In the genomic region with DNA sequence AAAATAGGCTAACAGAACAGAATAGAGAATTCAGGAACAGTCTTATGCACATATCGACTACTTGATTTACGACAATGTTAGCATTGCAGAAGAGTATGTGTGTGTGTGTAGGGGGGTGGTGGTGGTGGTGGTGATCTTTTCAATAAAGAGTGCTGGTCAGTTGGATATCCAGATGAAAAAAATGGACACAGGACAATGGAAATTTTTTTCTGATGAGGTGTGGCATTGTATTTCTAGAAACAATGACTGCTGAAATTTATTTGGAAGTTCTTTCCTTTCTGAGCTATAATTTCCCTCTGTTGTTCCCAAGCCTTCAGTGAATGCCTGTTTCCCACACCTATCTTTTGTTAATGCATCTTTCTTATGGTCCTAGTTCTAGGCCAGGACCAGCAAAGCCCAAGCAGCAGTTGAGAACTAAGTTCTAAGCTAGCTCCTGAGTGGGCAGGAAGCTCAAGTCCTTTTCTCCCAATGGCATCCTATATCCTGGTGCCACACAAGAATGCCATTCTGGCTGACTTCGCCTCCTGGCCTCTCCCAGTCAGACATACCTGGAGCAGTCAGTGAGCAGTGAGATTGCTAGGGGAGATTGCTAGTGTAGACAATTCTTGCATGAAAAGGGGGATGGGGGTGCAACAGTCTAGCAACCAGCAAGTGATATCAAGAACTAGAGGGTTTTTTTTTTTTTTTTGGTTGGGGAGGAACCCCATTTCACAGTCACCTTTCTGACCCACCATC, we compare ENCODE assay signal across 14 cellular contexts. TPM values are rescaled to one million over a fixed set of nuclear protein-coding genes. Genes with fewer than 3 reads are reported as not detected.
DNase-seq lines count a peak whose midpoint lies in the region; ATAC-seq and TF ChIP-seq lines count a peak whose summit lies in the region.
"Had no signal": no experiment of that assay in that cellular context is flagged by ENCODE, and none has a peak within 500 bp of the region (broad histone marks: within the 10 kb centered on the region; RNA-seq: fewer than 3 reads in every experiment).

No MANE protein-coding gene starts in this region.

- no peaks in the 10 kb centered on the region for H3K36me3 ChIP-seq in CD4-positive, alpha-beta memory T cell (ENCODE audit: insufficient read depth, low read length)
- H3K36me3 ChIP-seq in HEK293 (ENCODE audit: control insufficient read depth in 2 of 2, insufficient read depth in 1 of 2, low read length in 2 of 2) = no peaks in the 10 kb centered on the region
- H3K36me3 ChIP-seq: gastrocnemius medialis had no signal

- H3K27ac Mint-ChIP-seq in CD4-positive, alpha-beta memory T cell = peak overlapping the region in 2 of 7 donors; percentile 29 to 52
- no peak overlapping the region for H3K27ac Mint-ChIP-seq in activated T-helper 2 cell treated with anti-CD3 and anti-CD28 coated beads, Interferon-gamma antibody, Interleukin-2, Interleukin-4, amounts not matched to agents 10 μg/mL and 5 μg/mL and 100 μg/mL, durations not matched to agents 14 hours and 24 hours and 36 hours
- H3K27ac Mint-ChIP-seq in naive B cell = no peak overlapping the region

- H3K9me3 Mint-ChIP-seq in CD4-positive, alpha-beta memory T cell = peaks cover 3 to 28% (median 15%) of the 10 kb centered on the region in 8 donors
- peaks cover 36% of the 10 kb centered on the region for H3K9me3 Mint-ChIP-seq in activated T-helper 2 cell treated with anti-CD3 and anti-CD28 coated beads, Interferon-gamma antibody, Interleukin-2, Interleukin-4, amounts not matched to agents 10 μg/mL and 5 μg/mL and 100 μg/mL, durations not matched to agents 14 hours and 24 hours and 36 hours
- peaks cover 6 to 38% (median 21%) of the 10 kb centered on the region in 7 donors for H3K9me3 Mint-ChIP-seq in naive B cell

- POLR2A ChIA-PET in CD4-positive, alpha-beta memory T cell (lab: Charles Lee; ENCODE audit: partially characterized antibody) = no interaction called here
- POLR2A ChIA-PET in HEK293 (lab: Yijun Ruan, JAX) = no interaction called here

- H3K4me1 ChIP-seq in CD4-positive, alpha-beta memory T cell (ENCODE audit: insufficient read depth, low read length) = peaks cover 34% of the 10 kb centered on the region
- no peaks in the 10 kb centered on the region; the same call in 1 of the 2 replicates for H3K4me1 ChIP-seq in HEK293 (ENCODE audit: control insufficient read depth, insufficient read depth, low read length)
- H3K4me1 ChIP-seq: gastrocnemius medialis had no signal

- DNase-seq in CD4-positive, alpha-beta memory T cell = no peak
- no peak for DNase-seq in activated T-helper 2 cell treated with anti-CD3 and anti-CD28 coated beads, Interferon-gamma antibody, Interleukin-2, Interleukin-4, amounts not matched to agents 10 μg/mL and 5 μg/mL and 100 μg/mL, durations not matched to agents 14 hours and 24 hours and 36 hours (ENCODE audit: low spot score)
- DNase-seq in naive B cell (no peak), hypothalamus (lab: John Stamatoyannopoulos, UW) (no peak), NCI-H1436 treated with DMSO at 0.1 percent for 48 hours (lab: John Stamatoyannopoulos, UW) (no peak)
- DNase-seq: anterior cingulate cortex, C1 segment of cervical spinal cord, gastrocnemius medialis, GF-D8, NCI-H1092 treated with DMSO at 0.1 percent for 48 hours, NCI-H446 had no signal

- CTCF ChIA-PET in CD4-positive, alpha-beta memory T cell (lab: Charles Lee; ENCODE audit: partially characterized antibody) = no interaction called here
- CTCF ChIA-PET in HEK293 (lab: Yijun Ruan, JAX) = interaction anchor here (1.1 kb wide), 1 partner anchor 15 kb away, joined by 3 read pairs; no protein-coding TSS in a partner anchor

- TF ChIP-seq CTCF in HEK293 (tag by site-specific recombination; IDR thresholded peaks at IDR 0.05) = no peak

- peaks cover 5 to 6% of the 10 kb centered on the region in 2 donors for H3K36me3 Mint-ChIP-seq in CD4-positive, alpha-beta memory T cell
- peaks cover 22% of the 10 kb centered on the region for H3K36me3 Mint-ChIP-seq in activated T-helper 2 cell treated with anti-CD3 and anti-CD28 coated beads, Interferon-gamma antibody, Interleukin-2, Interleukin-4, amounts not matched to agents 10 μg/mL and 5 μg/mL and 100 μg/mL, durations not matched to agents 14 hours and 24 hours and 36 hours (ENCODE audit: low read depth)
- peaks cover 7 to 11% of the 10 kb centered on the region in 2 donors for H3K36me3 Mint-ChIP-seq in naive B cell

- H3K27me3 ChIP-seq in CD4-positive, alpha-beta memory T cell (ENCODE audit: insufficient read depth, low read length) = peaks cover 16% of the 10 kb centered on the region

- peaks cover 29 to 32% of the 10 kb centered on the region in 2 donors for H3K27me3 Mint-ChIP-seq in CD4-positive, alpha-beta memory T cell
- peaks cover 43% of the 10 kb centered on the region for H3K27me3 Mint-ChIP-seq in activated T-helper 2 cell treated with anti-CD3 and anti-CD28 coated beads, Interferon-gamma antibody, Interleukin-2, Interleukin-4, amounts not matched to agents 10 μg/mL and 5 μg/mL and 100 μg/mL, durations not matched to agents 14 hours and 24 hours and 36 hours (ENCODE audit: low read depth)
- peaks cover 51 to 89% (median 52%) of the 10 kb centered on the region in 3 donors for H3K27me3 Mint-ChIP-seq in naive B cell

- ATAC-seq in naive B cell (ENCODE audit: low read depth in 2 of 2) = no peak
- ATAC-seq in GM21717 (IDR thresholded peaks at IDR 0.05; ENCODE audit: unreplicated experiment) = no peak
- ATAC-seq: gastrocnemius medialis, sciatic nerve had no signal

- intact Hi-C loops in CD4-positive, alpha-beta memory T cell (cut with micrococcal nuclease) = loop anchor here (10.0 kb wide), 1 partner anchor 51 kb away; no protein-coding TSS in a partner anchor
- intact Hi-C loops in activated T-helper 2 cell treated with anti-CD3 and anti-CD28 coated beads, Interferon-gamma antibody, Interleukin-2, Interleukin-4, amounts not matched to agents 10 μg/mL and 5 μg/mL and 100 μg/mL, durations not matched to agents 14 hours and 24 hours and 36 hours (cut with micrococcal nuclease) = no loop called here

- H3K4me1 Mint-ChIP-seq in CD4-positive, alpha-beta memory T cell = peaks cover 8 to 23% (median 20%) of the 10 kb centered on the region in 4 donors
- H3K4me1 Mint-ChIP-seq in activated T-helper 2 cell treated with anti-CD3 and anti-CD28 coated beads, Interferon-gamma antibody, Interleukin-2, Interleukin-4, amounts not matched to agents 10 μg/mL and 5 μg/mL and 100 μg/mL, durations not matched to agents 14 hours and 24 hours and 36 hours (ENCODE audit: low read depth) = peaks cover 29% of the 10 kb centered on the region
- peaks cover 13 to 25% (median 13%) of the 10 kb centered on the region in 3 donors for H3K4me1 Mint-ChIP-seq in naive B cell

- H3K27ac ChIP-seq in CD4-positive, alpha-beta memory T cell (ENCODE audit: low read depth, low read length) = no peak overlapping the region
- no peak overlapping the region for H3K27ac ChIP-seq in HEK293 (ENCODE audit: extremely low read depth, low read depth, low read length)
- H3K27ac ChIP-seq: gastrocnemius medialis had no signal

- peak overlapping the region; percentile 56 to 77 (median 72) for H3K4me3 Mint-ChIP-seq in CD4-positive, alpha-beta memory T cell
- H3K4me3 Mint-ChIP-seq in activated T-helper 2 cell treated with anti-CD3 and anti-CD28 coated beads, Interferon-gamma antibody, Interleukin-2, Interleukin-4, amounts not matched to agents 10 μg/mL and 5 μg/mL and 100 μg/mL, durations not matched to agents 14 hours and 24 hours and 36 hours (ENCODE audit: low read depth) = peak overlapping the region; percentile 59
- peak overlapping the region; percentile 52 to 82 (median 70) for H3K4me3 Mint-ChIP-seq in naive B cell

- no peak overlapping the region for H3K4me3 ChIP-seq in CD4-positive, alpha-beta memory T cell (ENCODE audit: low read length in 2 of 2)
- H3K4me3 ChIP-seq in HEK293 (ENCODE audit: low read depth, low read length) = no peak overlapping the region

- no peaks in the 10 kb centered on the region for H3K9me3 ChIP-seq in CD4-positive, alpha-beta memory T cell (ENCODE audit: control insufficient read depth in 1 of 2, low read length in 2 of 2)
- 0 out of 2 replicates have a peak, but pooled peaks cover 2% of the 10 kb centered on the region for H3K9me3 ChIP-seq in HEK293 (ENCODE audit: control insufficient read depth, insufficient read depth, low read depth, low read length)

TF ChIP-seq in HEK293, 187 proteins besides CTCF, POLR2A, EP300 and RAD21:
- TF ChIP-seq SETDB1 (IDR thresholded peaks at IDR 0.05; ENCODE audit: insufficient read length, low read length) (peak; percentile 16), ZNF747 (tag by site-specific recombination; IDR thresholded peaks at IDR 0.05) (no peak)

RNA-seq across cellular contexts. Expression of a gene that starts 1.2 kb away (rescaled TPM):
- under 1 TPM; 0.33 to 0.64 TPM for total RNA-seq in CD4-positive, alpha-beta memory T cell
- polyA plus RNA-seq in CD4-positive, alpha-beta memory T cell = 1 to 10 TPM in 1 of 2 donors, under 1 TPM in 1; 0.22 to 1.1 TPM
- total RNA-seq in activated T-helper 2 cell treated with anti-CD3 and anti-CD28 coated beads, Interferon-gamma antibody, Interleukin-2, Interleukin-4, amounts not matched to agents 10 μg/mL and 5 μg/mL and 100 μg/mL, durations not matched to agents 14 hours and 24 hours and 36 hours = 2.4 and 3.0 TPM in 2 replicates
- under 1 TPM in 3 of 6 donors, not detected in 3; 0.17 to 0.26 (median 0.26) TPM for polyA plus RNA-seq in naive B cell (ENCODE audit: low read depth in 6 of 6)
